In the genomic region with DNA sequence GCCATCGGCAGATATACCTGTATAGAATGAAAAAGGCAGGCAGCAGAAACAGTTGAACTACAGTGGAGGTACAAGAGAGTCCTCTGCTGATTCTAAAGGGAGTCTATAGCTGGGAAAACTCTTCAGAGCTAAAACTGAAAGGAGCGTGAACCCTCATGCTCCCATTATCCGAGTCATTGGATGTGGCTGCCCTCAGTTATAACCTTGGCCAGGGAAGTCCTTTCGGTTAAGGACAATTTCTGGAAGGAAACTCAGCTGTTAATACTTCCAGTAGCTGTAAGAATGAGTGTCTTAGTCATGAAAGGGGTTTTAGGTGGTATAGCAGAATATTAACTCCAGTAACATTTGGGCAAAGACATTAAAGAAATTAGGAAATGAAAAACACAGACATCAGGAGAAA, we compare ENCODE assay signal across 1 cellular context.
TF ChIP-seq lines count a peak whose summit lies in the region.

No MANE protein-coding gene starts in this region.

TF ChIP-seq in GM23338, 12 proteins besides CTCF, POLR2A, EP300 and RAD21:
- TF ChIP-seq ZNF114 (CRISPR knock-in tag; IDR thresholded peaks at IDR 0.05) (no peak), STAT1 (IDR thresholded peaks at IDR 0.05; ENCODE audit: unreplicated experiment) (no peak), ZNF331 (CRISPR knock-in tag; IDR thresholded peaks at IDR 0.05; ENCODE audit: low read depth) (no peak), EZH2 (IDR thresholded peaks at IDR 0.05; ENCODE audit: low read depth, unreplicated experiment) (no peak), JUNB (IDR thresholded peaks at IDR 0.05; ENCODE audit: unreplicated experiment) (no peak), CREB1 (CRISPR knock-in tag; IDR thresholded peaks at IDR 0.05; ENCODE audit: low read depth) (no peak), NANOG (IDR thresholded peaks at IDR 0.05; ENCODE audit: borderline replicate concordance) (no peak), EZH2phosphoT487 (IDR thresholded peaks at IDR 0.05; ENCODE audit: unreplicated experiment) (no peak), POLR2AphosphoS5 (IDR thresholded peaks at IDR 0.05; ENCODE audit: low read depth) (no peak)
- TF ChIP-seq, protein P1, sequence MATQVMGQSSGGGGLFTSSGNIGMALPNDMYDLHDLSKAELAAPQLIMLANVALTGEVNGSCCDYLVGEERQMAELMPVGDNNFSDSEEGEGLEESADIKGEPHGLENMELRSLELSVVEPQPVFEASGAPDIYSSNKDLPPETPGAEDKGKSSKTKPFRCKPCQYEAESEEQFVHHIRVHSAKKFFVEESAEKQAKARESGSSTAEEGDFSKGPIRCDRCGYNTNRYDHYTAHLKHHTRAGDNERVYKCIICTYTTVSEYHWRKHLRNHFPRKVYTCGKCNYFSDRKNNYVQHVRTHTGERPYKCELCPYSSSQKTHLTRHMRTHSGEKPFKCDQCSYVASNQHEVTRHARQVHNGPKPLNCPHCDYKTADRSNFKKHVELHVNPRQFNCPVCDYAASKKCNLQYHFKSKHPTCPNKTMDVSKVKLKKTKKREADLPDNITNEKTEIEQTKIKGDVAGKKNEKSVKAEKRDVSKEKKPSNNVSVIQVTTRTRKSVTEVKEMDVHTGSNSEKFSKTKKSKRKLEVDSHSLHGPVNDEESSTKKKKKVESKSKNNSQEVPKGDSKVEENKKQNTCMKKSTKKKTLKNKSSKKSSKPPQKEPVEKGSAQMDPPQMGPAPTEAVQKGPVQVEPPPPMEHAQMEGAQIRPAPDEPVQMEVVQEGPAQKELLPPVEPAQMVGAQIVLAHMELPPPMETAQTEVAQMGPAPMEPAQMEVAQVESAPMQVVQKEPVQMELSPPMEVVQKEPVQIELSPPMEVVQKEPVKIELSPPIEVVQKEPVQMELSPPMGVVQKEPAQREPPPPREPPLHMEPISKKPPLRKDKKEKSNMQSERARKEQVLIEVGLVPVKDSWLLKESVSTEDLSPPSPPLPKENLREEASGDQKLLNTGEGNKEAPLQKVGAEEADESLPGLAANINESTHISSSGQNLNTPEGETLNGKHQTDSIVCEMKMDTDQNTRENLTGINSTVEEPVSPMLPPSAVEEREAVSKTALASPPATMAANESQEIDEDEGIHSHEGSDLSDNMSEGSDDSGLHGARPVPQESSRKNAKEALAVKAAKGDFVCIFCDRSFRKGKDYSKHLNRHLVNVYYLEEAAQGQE (IDR thresholded peaks at IDR 0.05; ENCODE audit: unreplicated experiment) = no peak
- TF ChIP-seq, protein P2, sequence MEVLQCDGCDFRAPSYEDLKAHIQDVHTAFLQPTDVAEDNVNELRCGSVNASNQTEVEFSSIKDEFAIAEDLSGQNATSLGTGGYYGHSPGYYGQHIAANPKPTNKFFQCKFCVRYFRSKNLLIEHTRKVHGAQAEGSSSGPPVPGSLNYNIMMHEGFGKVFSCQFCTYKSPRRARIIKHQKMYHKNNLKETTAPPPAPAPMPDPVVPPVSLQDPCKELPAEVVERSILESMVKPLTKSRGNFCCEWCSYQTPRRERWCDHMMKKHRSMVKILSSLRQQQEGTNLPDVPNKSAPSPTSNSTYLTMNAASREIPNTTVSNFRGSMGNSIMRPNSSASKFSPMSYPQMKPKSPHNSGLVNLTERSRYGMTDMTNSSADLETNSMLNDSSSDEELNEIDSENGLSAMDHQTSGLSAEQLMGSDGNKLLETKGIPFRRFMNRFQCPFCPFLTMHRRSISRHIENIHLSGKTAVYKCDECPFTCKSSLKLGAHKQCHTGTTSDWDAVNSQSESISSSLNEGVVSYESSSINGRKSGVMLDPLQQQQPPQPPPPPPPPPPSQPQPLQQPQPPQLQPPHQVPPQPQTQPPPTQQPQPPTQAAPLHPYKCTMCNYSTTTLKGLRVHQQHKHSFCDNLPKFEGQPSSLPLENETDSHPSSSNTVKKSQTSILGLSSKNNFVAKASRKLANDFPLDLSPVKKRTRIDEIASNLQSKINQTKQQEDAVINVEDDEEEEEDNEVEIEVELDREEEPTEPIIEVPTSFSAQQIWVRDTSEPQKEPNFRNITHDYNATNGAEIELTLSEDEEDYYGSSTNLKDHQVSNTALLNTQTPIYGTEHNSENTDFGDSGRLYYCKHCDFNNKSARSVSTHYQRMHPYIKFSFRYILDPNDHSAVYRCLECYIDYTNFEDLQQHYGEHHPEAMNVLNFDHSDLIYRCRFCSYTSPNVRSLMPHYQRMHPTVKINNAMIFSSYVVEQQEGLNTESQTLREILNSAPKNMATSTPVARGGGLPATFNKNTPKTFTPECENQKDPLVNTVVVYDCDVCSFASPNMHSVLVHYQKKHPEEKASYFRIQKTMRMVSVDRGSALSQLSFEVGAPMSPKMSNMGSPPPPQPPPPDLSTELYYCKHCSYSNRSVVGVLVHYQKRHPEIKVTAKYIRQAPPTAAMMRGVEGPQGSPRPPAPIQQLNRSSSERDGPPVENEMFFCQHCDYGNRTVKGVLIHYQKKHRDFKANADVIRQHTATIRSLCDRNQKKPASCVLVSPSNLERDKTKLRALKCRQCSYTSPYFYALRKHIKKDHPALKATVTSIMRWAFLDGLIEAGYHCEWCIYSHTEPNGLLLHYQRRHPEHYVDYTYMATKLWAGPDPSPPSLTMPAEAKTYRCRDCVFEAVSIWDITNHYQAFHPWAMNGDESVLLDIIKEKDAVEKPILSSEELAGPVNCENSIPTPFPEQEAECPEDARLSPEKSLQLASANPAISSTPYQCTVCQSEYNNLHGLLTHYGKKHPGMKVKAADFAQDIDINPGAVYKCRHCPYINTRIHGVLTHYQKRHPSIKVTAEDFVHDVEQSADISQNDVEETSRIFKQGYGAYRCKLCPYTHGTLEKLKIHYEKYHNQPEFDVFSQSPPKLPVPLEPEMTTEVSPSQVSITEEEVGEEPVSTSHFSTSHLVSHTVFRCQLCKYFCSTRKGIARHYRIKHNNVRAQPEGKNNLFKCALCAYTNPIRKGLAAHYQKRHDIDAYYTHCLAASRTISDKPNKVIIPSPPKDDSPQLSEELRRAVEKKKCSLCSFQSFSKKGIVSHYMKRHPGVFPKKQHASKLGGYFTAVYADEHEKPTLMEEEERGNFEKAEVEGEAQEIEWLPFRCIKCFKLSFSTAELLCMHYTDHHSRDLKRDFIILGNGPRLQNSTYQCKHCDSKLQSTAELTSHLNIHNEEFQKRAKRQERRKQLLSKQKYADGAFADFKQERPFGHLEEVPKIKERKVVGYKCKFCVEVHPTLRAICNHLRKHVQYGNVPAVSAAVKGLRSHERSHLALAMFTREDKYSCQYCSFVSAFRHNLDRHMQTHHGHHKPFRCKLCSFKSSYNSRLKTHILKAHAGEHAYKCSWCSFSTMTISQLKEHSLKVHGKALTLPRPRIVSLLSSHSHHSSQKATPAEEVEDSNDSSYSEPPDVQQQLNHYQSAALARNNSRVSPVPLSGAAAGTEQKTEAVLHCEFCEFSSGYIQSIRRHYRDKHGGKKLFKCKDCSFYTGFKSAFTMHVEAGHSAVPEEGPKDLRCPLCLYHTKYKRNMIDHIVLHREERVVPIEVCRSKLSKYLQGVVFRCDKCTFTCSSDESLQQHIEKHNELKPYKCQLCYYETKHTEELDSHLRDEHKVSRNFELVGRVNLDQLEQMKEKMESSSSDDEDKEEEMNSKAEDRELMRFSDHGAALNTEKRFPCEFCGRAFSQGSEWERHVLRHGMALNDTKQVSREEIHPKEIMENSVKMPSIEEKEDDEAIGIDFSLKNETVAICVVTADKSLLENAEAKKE (CRISPR knock-in tag; IDR thresholded peaks at IDR 0.05) = no peak
- TF ChIP-seq, protein P3, sequence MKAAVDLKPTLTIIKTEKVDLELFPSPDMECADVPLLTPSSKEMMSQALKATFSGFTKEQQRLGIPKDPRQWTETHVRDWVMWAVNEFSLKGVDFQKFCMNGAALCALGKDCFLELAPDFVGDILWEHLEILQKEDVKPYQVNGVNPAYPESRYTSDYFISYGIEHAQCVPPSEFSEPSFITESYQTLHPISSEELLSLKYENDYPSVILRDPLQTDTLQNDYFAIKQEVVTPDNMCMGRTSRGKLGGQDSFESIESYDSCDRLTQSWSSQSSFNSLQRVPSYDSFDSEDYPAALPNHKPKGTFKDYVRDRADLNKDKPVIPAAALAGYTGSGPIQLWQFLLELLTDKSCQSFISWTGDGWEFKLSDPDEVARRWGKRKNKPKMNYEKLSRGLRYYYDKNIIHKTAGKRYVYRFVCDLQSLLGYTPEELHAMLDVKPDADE (IDR thresholded peaks at IDR 0.05) = no peak
